Comparison of ENCODE assay signal across 1 cellular context in genomic region chr7:86969865-86970264, GRCh38.
TF ChIP-seq lines count a peak whose summit lies in the region.

No MANE protein-coding gene starts in this region.

TF ChIP-seq in GM23338, 12 proteins besides CTCF, POLR2A, EP300 and RAD21 (continued from another document):
- no peak for TF ChIP-seq EZH2phosphoT487 (IDR thresholded peaks at IDR 0.05; ENCODE audit: unreplicated experiment)
- TF ChIP-seq ZNF331 (CRISPR knock-in tag; IDR thresholded peaks at IDR 0.05; ENCODE audit: low read depth), result no peak
- no peak for TF ChIP-seq JUNB (IDR thresholded peaks at IDR 0.05; ENCODE audit: unreplicated experiment)
- no peak for TF ChIP-seq CREB1 (CRISPR knock-in tag; IDR thresholded peaks at IDR 0.05; ENCODE audit: low read depth)
- TF ChIP-seq ZNF114 (CRISPR knock-in tag; IDR thresholded peaks at IDR 0.05), result no peak
- TF ChIP-seq STAT1 (IDR thresholded peaks at IDR 0.05; ENCODE audit: unreplicated experiment), result no peak
TF ChIP-seq in GM23338: peak in this region for 0.
